ENCODE assay signal across 13 cellular contexts in the genomic region with DNA sequence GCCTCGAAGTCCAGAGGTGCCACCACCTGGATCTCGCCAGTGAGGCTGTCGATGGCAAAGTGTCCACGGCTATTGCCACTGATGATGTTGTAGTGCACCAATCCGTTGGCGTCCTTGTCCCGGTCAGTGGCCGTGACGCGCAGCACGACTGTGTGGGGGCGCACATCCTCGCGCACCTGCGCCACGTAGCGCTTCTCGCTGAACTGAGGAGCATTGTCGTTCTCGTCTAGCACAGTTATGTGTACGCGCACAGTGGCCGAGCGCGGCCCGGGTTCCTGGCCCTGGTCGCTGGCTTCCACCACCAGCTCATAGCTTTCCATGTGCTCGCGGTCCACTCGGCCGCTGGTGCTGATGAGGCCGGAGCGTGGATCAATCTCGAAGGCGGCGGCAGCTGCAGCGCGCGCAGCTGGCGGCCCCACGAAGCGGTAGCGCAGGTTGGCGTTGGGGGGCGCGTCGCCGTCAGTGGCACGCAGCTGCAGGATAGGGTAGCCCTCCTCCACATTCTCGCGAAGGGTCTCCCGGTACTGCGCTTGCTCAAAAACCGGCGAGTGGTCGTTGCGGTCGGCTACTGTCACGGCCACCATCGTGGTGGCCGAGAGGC. TPM values are rescaled to one million over a fixed set of nuclear protein-coding genes. Genes with fewer than 3 reads are reported as not detected.
DNase-seq lines count a peak whose midpoint lies in the region; ATAC-seq and TF ChIP-seq lines count a peak whose summit lies in the region.
"Had no signal": no experiment of that assay in that cellular context is flagged by ENCODE, and none has a peak within 500 bp of the region (broad histone marks: within the 10 kb centered on the region; RNA-seq: fewer than 3 reads in every experiment).

No MANE protein-coding gene starts in this region.

- H3K4me3 ChIP-seq in BLaER1 (peak overlapping the region; percentile 60), IMR-90 (ENCODE audit: insufficient read depth, low read depth, low read length) (peak overlapping the region; percentile 57; the same call in 1 of the 2 replicates), esophagus muscularis mucosa (peak overlapping the region; percentile 40 to 50 (median 47)), osteoblast (ENCODE audit: insufficient read depth, low read length) (peak overlapping the region; percentile 69), GM23248 (no peak overlapping the region)

- H3K9me1 ChIP-seq in IMR-90 (ENCODE audit: insufficient read depth, low read length) = peaks cover 5% of the 10 kb centered on the region

- peaks cover 19% of the 10 kb centered on the region for H3K36me3 ChIP-seq in BLaER1
- H3K36me3 ChIP-seq in IMR-90 (ENCODE audit: control insufficient read depth, insufficient read depth, low read length) = no peaks in the 10 kb centered on the region
- peaks cover 0 to 5% (median 1%) of the 10 kb centered on the region in 4 donors for H3K36me3 ChIP-seq in esophagus muscularis mucosa
- no peaks in the 10 kb centered on the region for H3K36me3 ChIP-seq in osteoblast (ENCODE audit: insufficient read depth, low read length)
- H3K36me3 ChIP-seq in GM23248 (ENCODE audit: low read depth) = no peaks in the 10 kb centered on the region

- no peak overlapping the region for H3K56ac ChIP-seq in IMR-90 (ENCODE audit: extremely low read depth, insufficient read depth, low read length)

- no peak overlapping the region for H3K18ac ChIP-seq in IMR-90 (ENCODE audit: low read depth, low read length)

- CTCF ChIA-PET in IMR-90 (lab: Yijun Ruan, JAX) = no interaction called here

- no peak for TF ChIP-seq EP300 in esophagus muscularis mucosa (IDR thresholded peaks at IDR 0.05)

- no peak overlapping the region for H2BK120ac ChIP-seq in IMR-90 (ENCODE audit: low read depth, low read length)

- 53% methylated on average over 37 of the region's 61 CpGs; no CpG with 5 or more reads in 1 of the 2 experiments for WGBS in IMR-90 (ENCODE audit: extremely low coverage in 2 of 2, insufficient read length in 1 of 2), 2 experiments
- WGBS in esophagus muscularis mucosa = 70% methylated on average over 33 of the region's 61 CpGs
- WGBS in GM23248 (ENCODE audit: low coverage in 1 of 2, low lambda C conversion rate in 2 of 2, missing lambda C conversion rate in 2 of 2), 2 experiments = 82 to 85% methylated on average over 59 to 60 of the region's 61 CpGs

- TF ChIP-seq CTCF in IMR-90 (conservative IDR thresholded peaks at IDR 0.05; ENCODE audit: low read depth, low read length) (no peak), esophagus muscularis mucosa (IDR thresholded peaks at IDR 0.05) (no peak), osteoblast (IDR thresholded peaks at IDR 0.05; ENCODE audit: extremely low read depth, low read depth, low read length) (no peak)

- H3K27me3 ChIP-seq in BLaER1 = peaks cover 5% of the 10 kb centered on the region; the same call in 1 of the 2 replicates
- no peaks in the 10 kb centered on the region for H3K27me3 ChIP-seq in IMR-90 (ENCODE audit: control insufficient read depth, insufficient read depth, low read length)
- peaks cover 8 to 67% (median 15%) of the 10 kb centered on the region in 4 donors for H3K27me3 ChIP-seq in esophagus muscularis mucosa
- no peaks in the 10 kb centered on the region for H3K27me3 ChIP-seq in osteoblast (ENCODE audit: insufficient read depth, low read length)
- H3K27me3 ChIP-seq in GM23248 (replicated peaks; ENCODE audit: insufficient read depth) = no peaks in the 10 kb centered on the region

- H3K9me2 ChIP-seq in GM23248 (ENCODE audit: insufficient read depth) = no peaks in the 10 kb centered on the region

- H3K4me2 ChIP-seq in BLaER1 (peak overlapping the region; percentile 80), IMR-90 (ENCODE audit: low read depth, low read length) (peak overlapping the region; percentile 96), osteoblast (ENCODE audit: insufficient read depth, low read length) (peak overlapping the region; percentile 87), GM23248 (ENCODE audit: unreplicated experiment) (no peak overlapping the region)

- H2BK20ac ChIP-seq in IMR-90 (ENCODE audit: low read depth, low read length) = no peak overlapping the region

- no peak overlapping the region for H3K9ac ChIP-seq in BLaER1
- no peak overlapping the region for H3K9ac ChIP-seq in IMR-90 (ENCODE audit: low read depth, low read length)
- no peak overlapping the region for H3K9ac ChIP-seq in GM23248

- POLR2A ChIA-PET in IMR-90 (lab: Charles Lee; ENCODE audit: unreplicated experiment) = no interaction called here

- H2AFZ ChIP-seq in IMR-90 (replicated peaks; ENCODE audit: low read length, poor library complexity) (peak overlapping the region; percentile 90), osteoblast (ENCODE audit: low read length) (no peak overlapping the region), GM23248 (no peak overlapping the region)

- ATAC-seq in IMR-90 (ENCODE audit: low read depth) (no peak), HG03095 (IDR thresholded peaks at IDR 0.05; ENCODE audit: unreplicated experiment) (no peak)
- ATAC-seq: activated naive CD4-positive, alpha-beta T cell treated with anti-CD3 and anti-CD28 coated beads, Interleukin-2, amount 50 U/mL, for 72 hours had no signal

- no peak overlapping the region for H4K5ac ChIP-seq in IMR-90 (ENCODE audit: low read depth, low read length)

- DNase-seq in IMR-90 = no peak
- no peak for DNase-seq in esophagus muscularis mucosa (ENCODE audit: extremely low spot score)
- DNase-seq in osteoblast (ENCODE audit: insufficient read length, low spot score, missing footprints) = no peak
- no peak for DNase-seq in GM23248
- no peak for DNase-seq in T-helper 1 cell
- DNase-seq in AG08396 (ENCODE audit: low spot score) = no peak
- DNase-seq: NCI-H1417 treated with DMSO at 0.1 percent for 48 hours, NCI-H524 treated with DMSO at 0.1 percent for 48 hours had no signal

- no peak overlapping the region for H2AK5ac ChIP-seq in IMR-90 (ENCODE audit: low read depth, low read length)

- no peak for TF ChIP-seq POLR2A in IMR-90 (IDR thresholded peaks at IDR 0.05; ENCODE audit: low read depth, low read length)
- no peak for TF ChIP-seq POLR2A in esophagus muscularis mucosa (IDR thresholded peaks at IDR 0.05; ENCODE audit: low read depth)

- peaks cover 0 to 5% of the 10 kb centered on the region in 2 experiments; a peak in 1 of 4 replicates for H3K79me1 ChIP-seq in IMR-90 (ENCODE audit: low read depth in 1 of 2, low read length in 2 of 2)

- in situ Hi-C loops in IMR-90 (cut with MboI; ENCODE audit: low sequenced_read_pairs) = loop anchor here (10.0 kb wide), 1 partner anchor 196 kb away; a partner anchor contains a TSS
- in situ Hi-C loops in GM23248 (cut with MboI) = no loop called here

- no peak overlapping the region for H2BK5ac ChIP-seq in IMR-90 (ENCODE audit: low read depth, low read length, poor library complexity, severe bottlenecking)

- H2BK15ac ChIP-seq in IMR-90 (ENCODE audit: low read depth, low read length) = no peak overlapping the region

- H2AK9ac ChIP-seq in IMR-90 (replicated peaks; ENCODE audit: low read depth, low read length, poor library complexity) = no peak overlapping the region

- H3K4me1 ChIP-seq in BLaER1 = peaks cover 26% of the 10 kb centered on the region
- peaks cover 3% of the 10 kb centered on the region; the same call in 1 of the 2 replicates for H3K4me1 ChIP-seq in IMR-90 (ENCODE audit: control insufficient read depth, insufficient read depth, low read length)
- peaks cover 20 to 47% (median 45%) of the 10 kb centered on the region in 4 donors for H3K4me1 ChIP-seq in esophagus muscularis mucosa
- peaks cover 21% of the 10 kb centered on the region for H3K4me1 ChIP-seq in osteoblast (ENCODE audit: insufficient read depth, low read length)
- no peaks in the 10 kb centered on the region for H3K4me1 ChIP-seq in GM23248 (ENCODE audit: insufficient read depth)

- dilution Hi-C loops in IMR-90 (cut with HindIII; ENCODE audit: low sequenced_read_pairs, unreplicated experiment) = no loop called here

- intact Hi-C loops in IMR-90 (cut with micrococcal nuclease) (no loop called here), esophagus muscularis mucosa (cut with DNase I) (no loop called here)

- BruUV-seq in IMR-90 (replicated peaks; lab: Mats Ljungman, UMichigan) = no TSS peak

- no peak overlapping the region for H3K23ac ChIP-seq in IMR-90 (ENCODE audit: low read depth, low read length)

- H3K4ac ChIP-seq in IMR-90 (ENCODE audit: low read depth, low read length) = no peak overlapping the region

- no peak overlapping the region for H4K8ac ChIP-seq in IMR-90 (ENCODE audit: low read depth in 2 of 2, low read length in 2 of 2)

- H4K20me1 ChIP-seq in BLaER1 (peaks cover 42% of the 10 kb centered on the region), IMR-90 (ENCODE audit: insufficient read depth, low read length) (no peaks in the 10 kb centered on the region), osteoblast (ENCODE audit: insufficient read depth, low read length) (peaks cover 6% of the 10 kb centered on the region), GM23248 (ENCODE audit: insufficient read depth) (no peaks in the 10 kb centered on the region)

- TF ChIP-seq RAD21 in IMR-90 (IDR thresholded peaks at IDR 0.05; ENCODE audit: low read length) = no peak

- H3K79me2 ChIP-seq in osteoblast (ENCODE audit: insufficient read depth, low read length) = no peaks in the 10 kb centered on the region
- no peaks in the 10 kb centered on the region for H3K79me2 ChIP-seq in GM23248 (ENCODE audit: insufficient read depth)

- H3K27ac ChIP-seq in BLaER1 (no peak overlapping the region), IMR-90 (ENCODE audit: insufficient read depth, low read length) (no peak overlapping the region), esophagus muscularis mucosa (replicated peaks in 1 of 4) (no peak overlapping the region), osteoblast (ENCODE audit: low read depth, low read length) (no peak overlapping the region), GM23248 (no peak overlapping the region)

- peaks cover 10% of the 10 kb centered on the region; the same call in 1 of the 2 replicates for H3F3A ChIP-seq in GM23248 (ENCODE audit: insufficient read depth)

- H3K9me3 ChIP-seq in BLaER1 (peaks cover 20% of the 10 kb centered on the region), IMR-90 (ENCODE audit: control insufficient read depth, insufficient read depth, low read length) (no peaks in the 10 kb centered on the region), esophagus muscularis mucosa (no peaks in the 10 kb centered on the region), osteoblast (ENCODE audit: low read depth, low read length) (no peaks in the 10 kb centered on the region), GM23248 (ENCODE audit: low read depth) (no peaks in the 10 kb centered on the region)

- H4K91ac ChIP-seq in IMR-90 (ENCODE audit: insufficient read depth, low read depth, low read length) = no peak overlapping the region

- H3K14ac ChIP-seq in IMR-90 (replicated peaks; ENCODE audit: low read depth, low read length) = no peak overlapping the region

RNA-seq across cellular contexts. Expression of a gene that starts 1.8 kb away (rescaled TPM):
- total RNA-seq in IMR-90 (2012; rRNA removed) (0.18 and 0.28 TPM in 2 replicates), esophagus muscularis mucosa (1 to 10 TPM in 1 of 4 donors, under 1 TPM in 3; 0.33 to 1.3 (median 0.63) TPM), osteoblast (1.2 and 1.4 TPM in 2 replicates)
- polyA plus RNA-seq in IMR-90 (2012; rRNA removed) (0.59 and 0.63 TPM in 2 replicates), GM23248 (2016; fragmentation: Nextera tagmentation; extraction: Ambion mirVana) (0.30 and 0.40 TPM in 2 replicates)
- 0.21 and 0.46 TPM in 2 replicates for polyA plus RNA-seq in IMR-90 (2012; cell fraction: cytosol; rRNA removed)
- 2.5 and 3.7 TPM in 2 replicates for polyA plus RNA-seq in IMR-90 (2012; cell fraction: nucleus; rRNA removed; ENCODE audit: low replicate concordance)
- 1.4 TPM in 2 replicates for total RNA-seq in GM23248 (2014; rRNA removed; shearing (Covaris generic))

RNA-seq across cellular contexts. Expression of a gene that starts 24.8 kb away (rescaled TPM):
- total RNA-seq in IMR-90 (2012; rRNA removed) (21.0 and 21.9 TPM in 2 replicates), esophagus muscularis mucosa (10 to 100 TPM; 18.9 to 34.7 (median 29.1) TPM), osteoblast (17.1 and 17.7 TPM in 2 replicates)
- polyA plus RNA-seq in IMR-90 (2012; rRNA removed) (38.3 and 42.3 TPM in 2 replicates), GM23248 (2016; fragmentation: Nextera tagmentation; extraction: Ambion mirVana) (20.6 and 21.7 TPM in 2 replicates)
- 15.5 and 40.7 TPM in 2 replicates for polyA plus RNA-seq in IMR-90 (2012; cell fraction: cytosol; rRNA removed)
- polyA plus RNA-seq in IMR-90 (2012; cell fraction: nucleus; rRNA removed; ENCODE audit: low replicate concordance) = 71.9 and 123 TPM in 2 replicates
- total RNA-seq in GM23248 (2014; rRNA removed; shearing (Covaris generic)) = 32.5 and 39.3 TPM in 2 replicates

RNA-seq across cellular contexts. Expression of a gene that starts 25.6 kb away (rescaled TPM):
- total RNA-seq in IMR-90 (2012; rRNA removed) = 11.7 and 11.8 TPM in 2 replicates
- 31.4 and 34.3 TPM in 2 replicates for polyA plus RNA-seq in IMR-90 (2012; rRNA removed)
- polyA plus RNA-seq in IMR-90 (2012; cell fraction: cytosol; rRNA removed) = 12.8 and 16.9 TPM in 2 replicates
- 352 and 485 TPM in 2 replicates for polyA plus RNA-seq in IMR-90 (2012; cell fraction: nucleus; rRNA removed; ENCODE audit: low replicate concordance)
- 10 to 100 TPM in 2 of 4 donors, 1 to 10 TPM in 2; 6.1 to 11.7 (median 8.8) TPM for total RNA-seq in esophagus muscularis mucosa
- 26.2 and 30.8 TPM in 2 replicates for total RNA-seq in osteoblast
- total RNA-seq in GM23248 (2014; rRNA removed; shearing (Covaris generic)) = 21.1 and 28.3 TPM in 2 replicates
- polyA plus RNA-seq in GM23248 (2016; fragmentation: Nextera tagmentation; extraction: Ambion mirVana) = 11.2 and 13.4 TPM in 2 replicates

RNA-seq across cellular contexts. Expression of a gene that starts 39.3 kb away (rescaled TPM):
- not detected in 2 replicates for total RNA-seq in IMR-90 (2012; rRNA removed)
- 0.15 TPM in 1 of 2 replicates, not detected in the other for polyA plus RNA-seq in IMR-90 (2012; rRNA removed)
- polyA plus RNA-seq in IMR-90 (2012; cell fraction: cytosol; rRNA removed) = not detected in 2 replicates
- polyA plus RNA-seq in IMR-90 (2012; cell fraction: nucleus; rRNA removed; ENCODE audit: low replicate concordance) = 0.63 and 1.1 TPM in 2 replicates
- not detected for total RNA-seq in esophagus muscularis mucosa
- 0.59 TPM in 1 of 2 replicates, not detected in the other for total RNA-seq in osteoblast
- not detected in 2 replicates for total RNA-seq in GM23248 (2014; rRNA removed; shearing (Covaris generic))
- not detected in 2 replicates for polyA plus RNA-seq in GM23248 (2016; fragmentation: Nextera tagmentation; extraction: Ambion mirVana)
- total RNA-seq: activated CD8-positive, alpha-beta memory T cell treated with anti-CD3 and anti-CD28 coated beads for 36 hours had no signal
- polyA plus RNA-seq: BJ had no signal

RNA-seq across cellular contexts. Expression of a gene that starts 51.5 kb away (rescaled TPM):
- 952 and 1,365 TPM in 2 replicates for total RNA-seq in IMR-90 (2012; rRNA removed)
- 410 and 474 TPM in 2 replicates for polyA plus RNA-seq in IMR-90 (2012; rRNA removed)
- 589 and 721 TPM in 2 replicates for polyA plus RNA-seq in IMR-90 (2012; cell fraction: cytosol; rRNA removed)
- polyA plus RNA-seq in IMR-90 (2012; cell fraction: nucleus; rRNA removed; ENCODE audit: low replicate concordance) = 253 and 529 TPM in 2 replicates
- total RNA-seq in esophagus muscularis mucosa = 100 to 1,000 TPM; 265 to 340 (median 295) TPM
- total RNA-seq in osteoblast = 299 and 308 TPM in 2 replicates
- total RNA-seq in GM23248 (2014; rRNA removed; shearing (Covaris generic)) = 285 and 490 TPM in 2 replicates
- 252 and 279 TPM in 2 replicates for polyA plus RNA-seq in GM23248 (2016; fragmentation: Nextera tagmentation; extraction: Ambion mirVana)
